Comparison of ENCODE assay signal across 9 cellular contexts in the genomic region with DNA sequence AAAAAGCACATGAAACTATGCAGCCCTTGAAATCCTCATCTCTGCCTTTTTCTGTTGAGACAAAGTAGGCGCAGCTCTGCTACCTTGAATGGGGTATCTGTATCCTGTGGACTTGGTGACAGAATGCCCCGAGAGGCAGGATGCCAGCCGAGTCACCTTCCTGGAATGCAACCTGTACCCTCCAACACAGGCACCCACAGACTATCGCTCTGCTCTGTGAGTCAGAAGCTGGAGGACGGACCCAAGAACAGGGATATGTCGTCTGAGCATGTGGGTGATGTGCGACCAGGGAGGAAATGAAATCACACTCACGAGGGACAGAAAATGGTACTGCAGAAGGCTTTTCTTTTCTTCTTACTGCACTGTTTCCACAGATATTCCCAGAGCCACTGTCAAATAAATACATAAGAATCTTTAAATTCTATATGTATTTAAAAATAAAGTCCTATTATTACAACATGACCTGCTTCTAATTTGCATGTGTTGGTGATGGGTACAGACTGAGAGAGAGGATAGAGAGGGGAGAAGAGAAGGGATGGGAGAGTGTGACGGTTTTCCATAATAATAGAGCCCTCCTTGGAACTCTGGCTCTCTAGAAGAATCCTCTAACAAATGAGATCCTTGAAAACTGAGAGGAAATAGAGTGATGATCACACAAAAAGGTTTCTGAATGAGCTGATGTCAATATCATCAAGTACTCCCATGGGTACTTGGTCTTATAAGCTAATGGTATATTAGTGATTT.
DNase-seq lines count a peak whose midpoint lies in the region; ATAC-seq and TF ChIP-seq lines count a peak whose summit lies in the region.
"Had no signal": no experiment of that assay in that cellular context is flagged by ENCODE, and none has a peak within 500 bp of the region (broad histone marks: within the 10 kb centered on the region; RNA-seq: fewer than 3 reads in every experiment).

No MANE protein-coding gene starts in this region.

- TF ChIP-seq CTCF in kidney epithelial cell (IDR thresholded peaks at IDR 0.05; ENCODE audit: insufficient read depth, low read length, poor library complexity, severe bottlenecking): no peak
- TF ChIP-seq CTCF in left ventricle myocardium inferior (IDR thresholded peaks at IDR 0.05; ENCODE audit: borderline replicate concordance): no peak

- no peak overlapping the region for H3K27ac ChIP-seq in left ventricle myocardium inferior (replicated peaks)

- H3K27me3 ChIP-seq in kidney epithelial cell (ENCODE audit: control insufficient read depth, insufficient read depth, low read length) (no peaks in the 10 kb centered on the region), left ventricle myocardium inferior (ENCODE audit: low read depth) (no peaks in the 10 kb centered on the region)

- H3K4me1 Mint-ChIP-seq in activated naive CD4-positive, alpha-beta T cell treated with anti-CD3 and anti-CD28 coated beads, Interleukin-2, amount 10 ng/mL, durations not matched to agents 7 days and 5 days: no peaks in the 10 kb centered on the region
- H3K4me1 Mint-ChIP-seq: stimulated activated memory B cell treated with anti-CD40 and anti-IgM and Interleukin-4, amounts not matched to agents 10 μg/mL and 1 μg/mL and 100 μg/mL, for 72 hours had no signal

- CTCF ChIA-PET in activated naive CD4-positive, alpha-beta T cell treated with anti-CD3 and anti-CD28 coated beads, Interleukin-2, amount 10 ng/mL, durations not matched to agents 7 days and 5 days (lab: Charles Lee): no interaction called here

- ATAC-seq in activated CD4-positive, CD25-positive, alpha-beta regulatory T cell treated with anti-CD3 and anti-CD28 coated beads, Interleukin-2, amount 50 U/mL, for 24 hours: peak; percentile 70 to 86
- peak; percentile 89 for ATAC-seq in stimulated activated naive CD8-positive, alpha-beta T cell treated with anti-CD3 and anti-CD28 coated beads, Interleukin-15, Interleukin-2, amounts not matched to agents 100 U/mL and 50 U/mL, for 24 hours
- ATAC-seq: stimulated activated memory B cell treated with anti-CD40 and anti-IgM and Interleukin-4, amounts not matched to agents 10 μg/mL and 1 μg/mL and 100 μg/mL, for 72 hours had no signal

- H3K9me3 ChIP-seq in left ventricle myocardium inferior (replicated peaks): no peaks in the 10 kb centered on the region

- H3K4me3 ChIP-seq in kidney epithelial cell (ENCODE audit: low read depth, low read length) (no peak overlapping the region), left ventricle myocardium inferior (no peak overlapping the region)

- no peak for DNase-seq in activated CD4-positive, CD25-positive, alpha-beta regulatory T cell (lab: John Stamatoyannopoulos, UW)
- peak; percentile 25 for DNase-seq in activated naive CD4-positive, alpha-beta T cell treated with anti-CD3 and anti-CD28 coated beads, Interleukin-2, amount 10 ng/mL, durations not matched to agents 7 days and 5 days
- DNase-seq in kidney epithelial cell (ENCODE audit: low read depth) (peak; percentile 96), left ventricle myocardium inferior (no peak), erythroblast (lab: John Stamatoyannopoulos, UW) (no peak), NCI-H1417 treated with DMSO at 0.1 percent for 48 hours (lab: John Stamatoyannopoulos, UW) (no peak)
- peak; percentile 37 for DNase-seq in stimulated activated naive CD8-positive, alpha-beta T cell treated with anti-CD3 and anti-CD28 coated beads, Interleukin-15, Interleukin-2, amounts not matched to agents 100 U/mL and 50 U/mL, for 24 hours

- no peaks in the 10 kb centered on the region for H3K4me1 ChIP-seq in left ventricle myocardium inferior

- H3K36me3 Mint-ChIP-seq in activated naive CD4-positive, alpha-beta T cell treated with anti-CD3 and anti-CD28 coated beads, Interleukin-2, amount 10 ng/mL, durations not matched to agents 7 days and 5 days: peaks cover 2% of the 10 kb centered on the region

- no peak overlapping the region for H3K4me3 Mint-ChIP-seq in activated naive CD4-positive, alpha-beta T cell treated with anti-CD3 and anti-CD28 coated beads, Interleukin-2, amount 10 ng/mL, durations not matched to agents 7 days and 5 days
- H3K4me3 Mint-ChIP-seq: stimulated activated memory B cell treated with anti-CD40 and anti-IgM and Interleukin-4, amounts not matched to agents 10 μg/mL and 1 μg/mL and 100 μg/mL, for 72 hours had no signal

- H3K36me3 ChIP-seq in kidney epithelial cell (ENCODE audit: control insufficient read depth, insufficient read depth, low read length) (no peaks in the 10 kb centered on the region), left ventricle myocardium inferior (no peaks in the 10 kb centered on the region)

- intact Hi-C loops in left ventricle myocardium inferior (cut with micrococcal nuclease): no loop called here

- no peak for TF ChIP-seq POLR2A in erythroblast (IDR thresholded peaks at IDR 0.05; ENCODE audit: low read length)

- H3K27ac Mint-ChIP-seq in activated naive CD4-positive, alpha-beta T cell treated with anti-CD3 and anti-CD28 coated beads, Interleukin-2, amount 10 ng/mL, durations not matched to agents 7 days and 5 days: no peak overlapping the region
- H3K27ac Mint-ChIP-seq: stimulated activated memory B cell treated with anti-CD40 and anti-IgM and Interleukin-4, amounts not matched to agents 10 μg/mL and 1 μg/mL and 100 μg/mL, for 72 hours had no signal

- H3K27me3 Mint-ChIP-seq in activated naive CD4-positive, alpha-beta T cell treated with anti-CD3 and anti-CD28 coated beads, Interleukin-2, amount 10 ng/mL, durations not matched to agents 7 days and 5 days: no peaks in the 10 kb centered on the region
- H3K27me3 Mint-ChIP-seq: stimulated activated memory B cell treated with anti-CD40 and anti-IgM and Interleukin-4, amounts not matched to agents 10 μg/mL and 1 μg/mL and 100 μg/mL, for 72 hours had no signal

- H3K9me3 Mint-ChIP-seq in activated naive CD4-positive, alpha-beta T cell treated with anti-CD3 and anti-CD28 coated beads, Interleukin-2, amount 10 ng/mL, durations not matched to agents 7 days and 5 days: no peaks in the 10 kb centered on the region
- H3K9me3 Mint-ChIP-seq: stimulated activated memory B cell treated with anti-CD40 and anti-IgM and Interleukin-4, amounts not matched to agents 10 μg/mL and 1 μg/mL and 100 μg/mL, for 72 hours had no signal

Comparison
In these comparisons a context has a peak if more than half of its experiments do, and no peak if none do; other contexts are left out.
1. DNase-seq: peak in activated naive CD4-positive, alpha-beta T cell treated with anti-CD3 and anti-CD28 coated beads, Interleukin-2, amount 10 ng/mL, durations not matched to agents 7 days and 5 days (single experiment), kidney epithelial cell (single experiment) and stimulated activated naive CD8-positive, alpha-beta T cell treated with anti-CD3 and anti-CD28 coated beads, Interleukin-15, Interleukin-2, amounts not matched to agents 100 U/mL and 50 U/mL, for 24 hours (single experiment); none in activated CD4-positive, CD25-positive, alpha-beta regulatory T cell (0 of 4), left ventricle myocardium inferior (single experiment), erythroblast (0 of 2) and NCI-H1417 treated with DMSO at 0.1 percent for 48 hours (single experiment).